Comparison of ENCODE assay signal across 8 cellular contexts in the genomic region with DNA sequence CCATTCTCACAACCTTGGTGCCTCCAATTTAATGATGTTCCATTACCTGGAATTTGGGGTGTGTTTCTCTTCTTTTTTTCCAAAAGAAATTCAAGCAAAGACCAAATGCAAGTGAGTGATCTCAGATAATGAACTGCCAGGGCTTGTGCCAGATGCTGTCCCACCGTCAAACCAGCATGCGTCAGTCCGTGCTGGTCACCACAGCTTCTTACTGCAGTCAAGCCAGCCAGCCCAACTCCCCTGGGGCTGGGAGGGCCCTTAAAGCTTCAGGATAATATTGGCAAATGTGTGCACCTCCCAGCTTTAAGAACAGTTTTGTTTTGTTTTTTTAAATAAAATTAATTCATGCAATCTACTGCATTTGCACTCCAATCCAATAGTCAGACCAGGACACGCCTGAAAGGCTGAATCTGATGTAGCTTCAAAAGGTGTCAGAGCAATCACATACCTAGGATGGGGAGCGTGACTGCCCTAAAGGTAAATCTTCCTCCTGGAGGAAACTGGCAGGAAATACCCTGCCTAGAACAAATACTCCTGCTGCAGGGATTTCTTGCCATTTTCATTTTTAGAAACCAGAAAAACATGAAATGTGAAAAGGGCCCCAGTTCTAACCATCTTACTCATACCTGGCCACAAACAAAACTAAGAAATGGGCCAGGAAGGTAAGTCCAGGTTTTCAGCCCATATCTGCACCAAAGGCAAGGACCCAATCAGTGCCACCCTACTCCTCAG. TPM values are rescaled to one million over a fixed set of nuclear protein-coding genes. Genes with fewer than 3 reads are reported as not detected.
DNase-seq lines count a peak whose midpoint lies in the region; ATAC-seq, FAIRE-seq and TF ChIP-seq lines count a peak whose summit lies in the region.

No MANE protein-coding gene starts in this region.

- H2AFZ ChIP-seq in ACC112 (ENCODE audit: low read length, unreplicated experiment): no peak overlapping the region

- peak overlapping the region; percentile 34 for H3K4me3 ChIP-seq in ACC112 (ENCODE audit: low read depth, low read length)
- H3K4me3 ChIP-seq in MG63: no peak overlapping the region
- H3K4me3 ChIP-seq in esophagus squamous epithelium: no peak overlapping the region

- no peaks in the 10 kb centered on the region for H3K27me3 Mint-ChIP-seq in naive B cell

- no peak for ATAC-seq in naive B cell (ENCODE audit: low read depth in 2 of 2)
- no peak for ATAC-seq in HG02938 (IDR thresholded peaks at IDR 0.05; ENCODE audit: unreplicated experiment)
- ATAC-seq in GM21576 (IDR thresholded peaks at IDR 0.05; ENCODE audit: unreplicated experiment): no peak

- H3K9me3 ChIP-seq in MG63 (no peaks in the 10 kb centered on the region), esophagus squamous epithelium (no peaks in the 10 kb centered on the region)

- no peaks in the 10 kb centered on the region for H3K36me3 ChIP-seq in ACC112 (ENCODE audit: insufficient read depth, low read length)
- H3K36me3 ChIP-seq in MG63: no peaks in the 10 kb centered on the region
- H3K36me3 ChIP-seq in esophagus squamous epithelium: no peaks in the 10 kb centered on the region

- DNase-seq in MG63 (peak; percentile 79), esophagus squamous epithelium (lab: John Stamatoyannopoulos, UW) (no peak), naive B cell (no peak), RPMI8226 (no peak), RCC 7860 (ENCODE audit: low spot score) (no peak)

- intact Hi-C loops in esophagus squamous epithelium (cut with DNase I): no loop called here

- no peaks in the 10 kb centered on the region for H3K79me2 ChIP-seq in ACC112 (ENCODE audit: control insufficient read depth, insufficient read depth, low read length, unreplicated experiment)

- no peak for TF ChIP-seq CTCF in esophagus squamous epithelium (IDR thresholded peaks at IDR 0.05)

- TF ChIP-seq POLR2A in esophagus squamous epithelium (IDR thresholded peaks at IDR 0.05): no peak

- no peaks in the 10 kb centered on the region for H3K27me3 ChIP-seq in ACC112 (ENCODE audit: insufficient read depth, low read length)
- H3K27me3 ChIP-seq in MG63: peaks cover 6% of the 10 kb centered on the region
- H3K27me3 ChIP-seq in esophagus squamous epithelium: no peaks in the 10 kb centered on the region

- no peaks in the 10 kb centered on the region for H3K9me3 Mint-ChIP-seq in naive B cell

- H3K4me3 Mint-ChIP-seq in naive B cell: peak overlapping the region in 7 of 8 donors; percentile 2 to 85 (median 68)

- 25 to 31% methylated on average over 5 of the region's 5 CpGs for WGBS in esophagus squamous epithelium, 2 donors

- H3K27ac Mint-ChIP-seq in naive B cell: peak overlapping the region in 5 of 6 donors; percentile 13 to 89 (median 41)

- FAIRE-seq in RCC 7860 (lab: Jason Lieb, UNC): no peak

- peaks cover 18% of the 10 kb centered on the region for H3K4me1 ChIP-seq in ACC112 (ENCODE audit: control insufficient read depth, insufficient read depth, low read length, unreplicated experiment)
- H3K4me1 ChIP-seq in esophagus squamous epithelium: peaks cover 31 to 60% (median 31%) of the 10 kb centered on the region in 3 donors

- H3K36me3 Mint-ChIP-seq in naive B cell: no peaks in the 10 kb centered on the region

- H3K4me1 Mint-ChIP-seq in naive B cell: peaks cover 23 to 38% (median 27%) of the 10 kb centered on the region in 3 donors

- H3K27ac ChIP-seq in ACC112 (ENCODE audit: low read depth, low read length) (peak overlapping the region; percentile 76), esophagus squamous epithelium (peak overlapping the region; percentile 39 to 81 (median 64))

RNA-seq across cellular contexts. Expression of a gene that starts 26.9 kb away (rescaled TPM):
- total RNA-seq in MG63 (2014; rRNA removed; shearing (Covaris generic); ENCODE audit: low replicate concordance): 64.7 and 68.4 TPM in 2 replicates
- 10 to 100 TPM; 41.3 to 97.8 (median 67.6) TPM for total RNA-seq in esophagus squamous epithelium
- 10 to 100 TPM; 45.7 to 84.3 (median 66.9) TPM for polyA plus RNA-seq in naive B cell (ENCODE audit: low read depth in 6 of 6)
